In the genomic region with DNA sequence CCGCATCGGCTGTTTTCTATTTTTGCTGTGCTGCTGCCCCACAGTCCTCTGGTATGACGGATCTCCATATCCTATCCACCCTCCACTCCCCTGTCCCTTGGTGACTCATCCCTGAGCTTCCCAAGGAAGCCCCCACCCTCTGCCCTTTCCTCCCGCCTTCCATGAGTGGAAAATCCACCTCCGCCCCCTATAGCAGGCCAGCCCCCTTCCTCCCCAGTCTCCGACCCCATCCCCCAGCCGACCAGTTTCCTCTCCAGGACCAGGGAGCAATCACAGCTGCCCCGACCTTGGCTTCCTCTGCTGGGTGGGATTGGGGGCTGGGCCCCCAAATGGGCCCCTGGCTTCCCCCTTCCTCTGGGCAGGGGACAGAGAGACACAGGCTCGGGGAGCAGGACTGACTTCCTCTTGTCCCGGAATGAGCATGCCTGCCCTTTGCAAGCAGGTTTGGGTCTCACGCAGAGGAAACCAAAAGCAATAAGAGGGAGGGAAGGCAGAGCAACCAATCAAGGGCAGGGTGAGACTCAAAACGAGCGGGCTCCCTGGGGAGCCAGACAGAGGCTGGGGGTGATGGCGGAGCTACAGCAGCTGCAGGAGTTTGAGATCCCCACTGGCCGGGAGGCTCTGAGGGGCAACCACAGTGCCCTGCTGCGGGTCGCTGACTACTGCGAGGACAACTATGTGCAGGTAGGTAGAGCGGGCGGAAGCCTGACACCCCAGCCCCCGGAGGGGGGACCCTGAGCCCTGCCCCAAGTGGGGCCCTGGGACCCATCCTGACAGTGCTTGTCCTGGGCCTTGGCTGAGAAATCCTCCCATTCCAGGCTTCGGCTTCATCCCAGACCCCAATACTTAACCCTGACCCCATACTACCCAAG, we compare ENCODE assay signal across 1 cellular context.
TF ChIP-seq lines count a peak whose summit lies in the region.

ABI3 (plus strand) TSS at position 550 of the 872 bp plus-strand sequence; CDS start at position 568, 18 bp downstream.
GNGT2 (minus strand) TSS at position 417 of the 872 bp plus-strand sequence. CDS start 3,152 bp downstream, outside the sequence.

TF ChIP-seq in H1, 55 proteins besides CTCF, POLR2A, EP300 and RAD21:
- TF ChIP-seq ATF2 (IDR thresholded peaks at IDR 0.05; ENCODE audit: low read length) (no peak), JUND (IDR thresholded peaks at IDR 0.05; ENCODE audit: low read length) (no peak), MAX (IDR thresholded peaks at IDR 0.05) (no peak), KDM1A (IDR thresholded peaks at IDR 0.05; ENCODE audit: borderline replicate concordance, low read length) (peak; percentile 17; the same call in 1 of the 2 replicates), JUN (IDR thresholded peaks at IDR 0.05; ENCODE audit: low read depth, low read length) (no peak), KDM5A (IDR thresholded peaks at IDR 0.05; ENCODE audit: low read length) (no peak), YY1 (IDR thresholded peaks at IDR 0.05; ENCODE audit: low read depth, low read length) (0 out of 2 replicates have a peak, but pooled peaks have one; percentile 5), FOSL1 (IDR thresholded peaks at IDR 0.05; ENCODE audit: insufficient read depth, low read depth, low read length) (no peak), POU5F1 (IDR thresholded peaks at IDR 0.05; ENCODE audit: low read depth, low read length) (no peak), SUZ12 (IDR thresholded peaks at IDR 0.05; ENCODE audit: low read length) (no peak), ZNF274 (IDR thresholded peaks at IDR 0.05; ENCODE audit: borderline replicate concordance, extremely low read depth, low read length) (no peak), SP4 (IDR thresholded peaks at IDR 0.05; ENCODE audit: low read length) (no peak), PHF8 (conservative IDR thresholded peaks at IDR 0.05; ENCODE audit: low read depth, low read length) (no peak), RXRA (IDR thresholded peaks at IDR 0.05; ENCODE audit: insufficient read depth, low read depth, low read length) (no peak), TBP (IDR thresholded peaks at IDR 0.05; ENCODE audit: low read depth, low read length) (0 out of 2 replicates have a peak, but pooled peaks have one; percentile 28), CBX8 (IDR thresholded peaks at IDR 0.05; ENCODE audit: borderline replicate concordance, low read depth, low read length) (no peak), SAP30 (IDR thresholded peaks at IDR 0.05; ENCODE audit: insufficient read depth, insufficient replicate concordance, low read length) (no peak), TCF12 (IDR thresholded peaks at IDR 0.05; ENCODE audit: low read depth, low read length) (no peak), ASH2L (IDR thresholded peaks at IDR 0.05; ENCODE audit: low read length) (peak; percentile 55), BACH1 (IDR thresholded peaks at IDR 0.05; ENCODE audit: low read length) (no peak), E2F6 (IDR thresholded peaks at IDR 0.05) (no peak), TAF1 (IDR thresholded peaks at IDR 0.05; ENCODE audit: low read depth, low read length) (peak; percentile 49; the same call in 1 of the 2 replicates)
